Comparison of ENCODE assay signal across 8 cellular contexts in genomic region chrX:46913710-46914109, GRCh38. TPM values are rescaled to one million over a fixed set of nuclear protein-coding genes. Genes with fewer than 3 reads are reported as not detected.
DNase-seq lines count a peak whose midpoint lies in the region; ATAC-seq, FAIRE-seq and TF ChIP-seq lines count a peak whose summit lies in the region.

No MANE protein-coding gene starts in this region.

- TF ChIP-seq CTCF in PC-9 (conservative IDR thresholded peaks at IDR 0.05), result no peak
- TF ChIP-seq CTCF in endothelial cell of umbilical vein (IDR thresholded peaks at IDR 0.05; ENCODE audit: extremely low read depth in 1 of 2, insufficient read depth in 1 of 2, low read depth in 1 of 2, low read length in 2 of 2), result no peak

- FAIRE-seq in endothelial cell of umbilical vein (lab: Jason Lieb, UNC), result peak; percentile 53

- H3K4me1 Mint-ChIP-seq in natural killer cell treated with Interleukin-12 subunit alpha and Interleukin-12 subunit beta and Interleukin-15 and Interleukin-18, amount 100 ng/mL, for 72 hours (ENCODE audit: low read depth in 2 of 2), result peaks cover 6 to 8% of the 10 kb centered on the region in 2 donors

- H3K4me1 ChIP-seq in PC-9 (replicated peaks; ENCODE audit: insufficient read depth), result peaks cover 8% of the 10 kb centered on the region; the same call in 1 of the 2 replicates
- H3K4me1 ChIP-seq in endothelial cell of umbilical vein (ENCODE audit: control insufficient read depth, extremely low read depth, insufficient read depth, low read length), result peaks cover 11% of the 10 kb centered on the region

- no peaks in the 10 kb centered on the region for H3K9me2 ChIP-seq in PC-9 (ENCODE audit: insufficient read depth)

- intact Hi-C loops in PC-9 (cut with micrococcal nuclease; ENCODE audit: unreplicated experiment), result no loop called here
- intact Hi-C loops in endothelial cell of umbilical vein (cut with micrococcal nuclease), result loop anchor here (1.0 to 2.0 kb wide), 2 partner anchors 65 to 155 kb away; partner anchors contain the start of gene SLC9A7

- H3K27me3 ChIP-seq in PC-9 (ENCODE audit: insufficient read depth, low read depth) (no peaks in the 10 kb centered on the region), endothelial cell of umbilical vein (ENCODE audit: control insufficient read depth in 2 of 2, insufficient read depth in 2 of 2, low read length in 2 of 2) (no peaks in the 10 kb centered on the region)

- peak overlapping the region; percentile 60 for H3K4me3 ChIP-seq in PC-9
- H3K4me3 ChIP-seq in endothelial cell of umbilical vein (replicated peaks in 1 of 3; ENCODE audit: insufficient read depth in 1 of 3, low read depth in 1 of 3, low read length in 3 of 3), result peak overlapping the region; percentile 72 to 79 (median 75)

- dilution Hi-C loops in endothelial cell of umbilical vein (cut with MboI; ENCODE audit: extremely low pct_ligation_motif_present, low sequenced_read_pairs), result no loop called here

- H3K9ac ChIP-seq in endothelial cell of umbilical vein (replicated peaks; ENCODE audit: extremely low read depth, insufficient read depth, low read length), result peak overlapping the region; percentile 75

- peak overlapping the region; percentile 77 for H3K4me3 Mint-ChIP-seq in natural killer cell treated with Interleukin-12 subunit alpha and Interleukin-12 subunit beta and Interleukin-15 and Interleukin-18, amount 100 ng/mL, for 72 hours

- no peaks in the 10 kb centered on the region for H3K9me3 Mint-ChIP-seq in natural killer cell treated with Interleukin-12 subunit alpha and Interleukin-12 subunit beta and Interleukin-15 and Interleukin-18, amount 100 ng/mL, for 72 hours

- H4K20me1 ChIP-seq in PC-9 (ENCODE audit: insufficient read depth) (no peaks in the 10 kb centered on the region), endothelial cell of umbilical vein (replicated peaks; ENCODE audit: control insufficient read depth, extremely low read depth, insufficient read depth, low read length) (no peaks in the 10 kb centered on the region)

- H3K27ac ChIP-seq in PC-9 (peak overlapping the region; percentile 29; the same call in 1 of the 2 replicates), endothelial cell of umbilical vein (ENCODE audit: insufficient read depth, low read depth, low read length) (no peak overlapping the region)

- H3K9me3 ChIP-seq in PC-9 (ENCODE audit: insufficient read depth, low read depth), result no peaks in the 10 kb centered on the region
- H3K9me3 ChIP-seq in endothelial cell of umbilical vein (replicated peaks; ENCODE audit: control insufficient read depth, insufficient read depth, low read length), result no peaks in the 10 kb centered on the region

- DNase-seq in DMS 273 (lab: John Stamatoyannopoulos, UW; ENCODE audit: unreplicated experiment) (peak; percentile 48), DMS 273 treated with DMSO at 0.1 percent for 48 hours (lab: John Stamatoyannopoulos, UW) (no peak), PC-9 (peak; percentile 9 to 48), endothelial cell of umbilical vein (ENCODE audit: low read depth, low spot score) (peak; percentile 33), GM19240 (ENCODE audit: insufficient read length, low spot score) (no peak), NCI-H2196 (lab: John Stamatoyannopoulos, UW; ENCODE audit: unreplicated experiment) (no peak)
- no peak for DNase-seq in natural killer cell treated with Interleukin-12 subunit alpha and Interleukin-12 subunit beta and Interleukin-15 and Interleukin-18, amount 100 ng/mL, for 72 hours (ENCODE audit: low spot score)

- H3K79me2 ChIP-seq in PC-9 (ENCODE audit: low read depth) (peaks cover 37% of the 10 kb centered on the region), endothelial cell of umbilical vein (ENCODE audit: control insufficient read depth, insufficient read depth, low read length) (peaks cover 35% of the 10 kb centered on the region)

- CTCF ChIA-PET in PC-9 (lab: Charles Lee) (no interaction called here), endothelial cell of umbilical vein (lab: Charles Lee) (interaction anchor here (0.6 to 3.6 kb wide), 14 partner anchors 9 to 180 kb away, joined by 3 to 17 read pairs (median 3); partner anchors contain the start of gene RP2)

- H2AFZ ChIP-seq in PC-9 (peak overlapping the region; percentile 66), endothelial cell of umbilical vein (ENCODE audit: low read depth, low read length) (no peak overlapping the region)

- H3F3A ChIP-seq in PC-9 (ENCODE audit: insufficient read depth, low read depth), result 0 out of 2 replicates have a peak, but pooled peaks cover 8% of the 10 kb centered on the region

- H3K4me2 ChIP-seq in PC-9, result peak overlapping the region; percentile 75
- H3K4me2 ChIP-seq in endothelial cell of umbilical vein (ENCODE audit: insufficient read depth, low read length), result peak overlapping the region; percentile 76

- H3K36me3 Mint-ChIP-seq in natural killer cell treated with Interleukin-12 subunit alpha and Interleukin-12 subunit beta and Interleukin-15 and Interleukin-18, amount 100 ng/mL, for 72 hours, result no peaks in the 10 kb centered on the region

- TF ChIP-seq POLR2A in endothelial cell of umbilical vein (IDR thresholded peaks at IDR 0.05; ENCODE audit: low read depth, low read length), result no peak

- no peak for ATAC-seq in natural killer cell treated with Interleukin-12 subunit alpha and Interleukin-12 subunit beta and Interleukin-15 and Interleukin-18, amount 100 ng/mL, for 72 hours
- no peak for ATAC-seq in HG02970 (IDR thresholded peaks at IDR 0.05; ENCODE audit: low FRiP score, unreplicated experiment)

- BruUV-seq in PC-9 (replicated peaks; lab: Mats Ljungman, UMichigan), result TSS peak; percentile 51
- TSS peak; percentile 30 for BruUV-seq in endothelial cell of umbilical vein (replicated peaks; lab: Mats Ljungman, UMichigan)

- POLR2A ChIA-PET in PC-9 (lab: Charles Lee; ENCODE audit: unreplicated experiment) (no interaction called here), endothelial cell of umbilical vein (lab: Charles Lee) (no interaction called here)

- H3K9me1 ChIP-seq in endothelial cell of umbilical vein (replicated peaks; ENCODE audit: control insufficient read depth, extremely low read depth, insufficient read depth, low read length), result no peaks in the 10 kb centered on the region

- no peaks in the 10 kb centered on the region for H3K36me3 ChIP-seq in PC-9 (ENCODE audit: low read depth)
- H3K36me3 ChIP-seq in endothelial cell of umbilical vein (ENCODE audit: control insufficient read depth in 2 of 2, extremely low read depth in 1 of 2, insufficient read depth in 2 of 2, low read length in 2 of 2), result no peaks in the 10 kb centered on the region

- peaks cover 23 to 36% of the 10 kb centered on the region in 2 donors for H3K27me3 Mint-ChIP-seq in natural killer cell treated with Interleukin-12 subunit alpha and Interleukin-12 subunit beta and Interleukin-15 and Interleukin-18, amount 100 ng/mL, for 72 hours

- no peak overlapping the region for H3K27ac Mint-ChIP-seq in natural killer cell treated with Interleukin-12 subunit alpha and Interleukin-12 subunit beta and Interleukin-15 and Interleukin-18, amount 100 ng/mL, for 72 hours

TF ChIP-seq in endothelial cell of umbilical vein, 7 proteins besides CTCF, POLR2A, EP300 and RAD21:
- TF ChIP-seq POLR2AphosphoS5 (IDR thresholded peaks at IDR 0.05; ENCODE audit: insufficient read depth, low read depth, low read length) (no peak), MYC (IDR thresholded peaks at IDR 0.05; ENCODE audit: low read depth, low read length) (no peak), MAX (IDR thresholded peaks at IDR 0.05; ENCODE audit: insufficient read depth, insufficient read length) (no peak), JUN (IDR thresholded peaks at IDR 0.05; ENCODE audit: borderline replicate concordance, insufficient read depth, insufficient read length, low read depth) (no peak), FOS (IDR thresholded peaks at IDR 0.05; ENCODE audit: borderline replicate concordance, insufficient read depth, low read length) (no peak), GATA2 (IDR thresholded peaks at IDR 0.05; ENCODE audit: insufficient read depth, insufficient read length, low read depth, low read length) (no peak), EZH2 (IDR thresholded peaks at IDR 0.05; ENCODE audit: borderline replicate concordance, low read depth, low read length, severe bottlenecking) (no peak)

RNA-seq across cellular contexts. Expression of gene JADE3, which starts 1.5 kb away (rescaled TPM):
- total RNA-seq in PC-9 (2021) (6.8 and 10.9 TPM in 2 replicates), endothelial cell of umbilical vein (16.3 and 18.4 TPM in 2 replicates)
- polyA plus RNA-seq in endothelial cell of umbilical vein, result 3.7 and 4.9 TPM in 2 replicates
- polyA plus RNA-seq in endothelial cell of umbilical vein (2011; cell fraction: cytosol; rRNA removed), result 6.2 and 6.7 TPM in 2 replicates
- polyA plus RNA-seq in endothelial cell of umbilical vein (2011; cell fraction: nucleus; rRNA removed), result 11.2 and 13.7 TPM in 2 replicates
- polyA plus RNA-seq in endothelial cell of umbilical vein (2012), result 9.3 and 11.1 TPM in 2 replicates
- 9.8 and 24.7 TPM in 2 replicates for polyA minus RNA-seq in endothelial cell of umbilical vein
- polyA minus RNA-seq in endothelial cell of umbilical vein (2011; cell fraction: cytosol; rRNA and poly(A)+ RNA removed), result 13.1 TPM
- 8.4 and 17.6 TPM in 2 replicates for polyA minus RNA-seq in endothelial cell of umbilical vein (2011; cell fraction: nucleus; rRNA and poly(A)+ RNA removed)
- total RNA-seq in natural killer cell treated with Interleukin-12 subunit alpha and Interleukin-12 subunit beta and Interleukin-15 and Interleukin-18, amount 100 ng/mL, for 72 hours, result 1 to 10 TPM in 1 of 2 donors, under 1 TPM in 1; 0.43 to 1.1 TPM

Comparison
In these comparisons a context has a peak if more than half of its experiments do, and no peak if none do; other contexts are left out.
1. DNase-seq: peak in DMS 273 (single experiment), PC-9 (2 of 2) and endothelial cell of umbilical vein (single experiment); none in DMS 273 treated with DMSO at 0.1 percent for 48 hours (single experiment), natural killer cell treated with Interleukin-12 subunit alpha and Interleukin-12 subunit beta and Interleukin-15 and Interleukin-18, amount 100 ng/mL, for 72 hours (single experiment), GM19240 (single experiment) and NCI-H2196 (single experiment).